ENCODE assay signal across 24 cellular contexts in the genomic region with DNA sequence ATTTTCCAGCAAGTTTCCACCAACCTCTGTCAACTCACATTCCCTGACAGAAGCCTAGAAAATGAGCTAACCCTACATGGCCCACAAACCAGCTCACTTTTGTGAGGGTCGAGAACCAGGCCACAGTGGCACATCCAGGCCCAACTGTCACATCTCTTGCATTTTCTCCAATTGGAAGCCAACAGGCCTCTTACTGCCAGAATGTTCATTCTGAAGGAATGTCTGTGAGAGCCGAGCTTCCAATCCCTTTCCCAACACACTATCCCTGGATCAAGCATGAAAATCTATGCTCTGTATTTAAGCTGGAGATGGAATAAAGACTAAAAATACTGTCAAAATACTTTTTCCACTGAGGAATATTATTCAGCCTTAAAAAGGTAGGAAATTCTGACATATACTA. TPM values are rescaled to one million over a fixed set of nuclear protein-coding genes. Genes with fewer than 3 reads are reported as not detected.
DNase-seq lines count a peak whose midpoint lies in the region; ATAC-seq and TF ChIP-seq lines count a peak whose summit lies in the region.
"Had no signal": no experiment of that assay in that cellular context is flagged by ENCODE, and none has a peak within 500 bp of the region (broad histone marks: within the 10 kb centered on the region; RNA-seq: fewer than 3 reads in every experiment).

No MANE protein-coding gene starts in this region.

- H3K9ac ChIP-seq in smooth muscle cell (ENCODE audit: low read depth), result peak overlapping the region; percentile 8

- peaks cover 3% of the 10 kb centered on the region for H3K4me1 ChIP-seq in smooth muscle cell (ENCODE audit: low read depth)
- H3K4me1 ChIP-seq: gastroesophageal sphincter had no signal

- H3K4me3 ChIP-seq in MG63 (no peak overlapping the region), smooth muscle cell (no peak overlapping the region)
- H3K4me3 ChIP-seq: coronary artery, gastroesophageal sphincter, HAP-1, Peyer's patch, SJCRH30, skin epidermis had no signal

- H3K36me3 ChIP-seq in MG63, result no peaks in the 10 kb centered on the region
- H3K36me3 ChIP-seq in smooth muscle cell (ENCODE audit: low read depth), result no peaks in the 10 kb centered on the region
- H3K36me3 ChIP-seq: gastroesophageal sphincter, HAP-1, neutrophil, Peyer's patch, SJCRH30 had no signal

- no peak overlapping the region for H2AFZ ChIP-seq in smooth muscle cell (ENCODE audit: low read depth)

- H3K27ac ChIP-seq in smooth muscle cell (ENCODE audit: low read depth), result peak overlapping the region; percentile 64
- H3K27ac ChIP-seq: coronary artery, gastroesophageal sphincter, neutrophil, Peyer's patch, SJCRH30, skin epidermis had no signal

- peaks cover 12% of the 10 kb centered on the region for H3K79me2 ChIP-seq in smooth muscle cell (ENCODE audit: low read depth)

- peak; percentile 14 for DNase-seq in EL
- peak; percentile 61 for DNase-seq in MG63
- DNase-seq in left cardiac atrium, result no peak
- DNase-seq in smooth muscle cell (lab: John Stamatoyannopoulos, UW; ENCODE audit: unreplicated experiment), result no peak
- no peak for DNase-seq in NCI-H2107 (lab: John Stamatoyannopoulos, UW)
- DNase-seq in GM20000 (ENCODE audit: low spot score), result no peak
- DNase-seq: activated CD4-positive, alpha-beta T cell treated with anti-CD3 and anti-CD28 coated beads, Interleukin-2, amount 50 U/mL, for 48 hours; activated CD4-positive, CD25-positive, alpha-beta regulatory T cell; activated naive CD4-positive, alpha-beta T cell treated with anti-CD3 and anti-CD28 coated beads, Interleukin-2, amount 10 ng/mL, durations not matched to agents 7 days and 5 days; effector memory CD4-positive, alpha-beta T cell; naive B cell; NCI-H1092 treated with DMSO at 0.1 percent for 48 hours; NCI-H1930; NCI-H2227 treated with DMSO at 0.1 percent for 48 hours; Peyer's patch; SJCRH30; T-helper 1 cell had no signal

- H3F3A ChIP-seq in smooth muscle cell (ENCODE audit: low read depth), result no peaks in the 10 kb centered on the region

- H3K27me3 ChIP-seq in MG63 (no peaks in the 10 kb centered on the region), smooth muscle cell (ENCODE audit: low read depth) (no peaks in the 10 kb centered on the region)
- H3K27me3 ChIP-seq: gastroesophageal sphincter, neutrophil, Peyer's patch, SJCRH30 had no signal

- peak overlapping the region; percentile 56 for H3K4me2 ChIP-seq in smooth muscle cell

- H4K20me1 ChIP-seq in smooth muscle cell (ENCODE audit: low read depth), result no peaks in the 10 kb centered on the region

- no peak for TF ChIP-seq CTCF in smooth muscle cell (IDR thresholded peaks at IDR 0.05; ENCODE audit: borderline replicate concordance, insufficient read depth, poor library complexity, severe bottlenecking)
- no peak for TF ChIP-seq CTCF in GM20000 (IDR thresholded peaks at IDR 0.05; ENCODE audit: extremely low read depth, missing control alignments)

- peak; percentile 64 for ATAC-seq in left cardiac atrium
- ATAC-seq in HG02840 (IDR thresholded peaks at IDR 0.05; ENCODE audit: low FRiP score, unreplicated experiment), result no peak
- ATAC-seq: gastroesophageal sphincter, left lobe of liver had no signal

- intact Hi-C loops in left cardiac atrium (cut with DNase I), result no loop called here

- WGBS in smooth muscle cell (ENCODE audit: low lambda C conversion rate), result 71% methylated on average over 2 of the region's 2 CpGs

- H3K9me3 ChIP-seq in MG63, result no peaks in the 10 kb centered on the region
- no peaks in the 10 kb centered on the region for H3K9me3 ChIP-seq in smooth muscle cell (replicated peaks; ENCODE audit: low read depth)
- H3K9me3 ChIP-seq: gastroesophageal sphincter, HAP-1, neutrophil, Peyer's patch, SJCRH30 had no signal

RNA-seq across cellular contexts. Expression of a gene that starts 20.0 kb away (rescaled TPM):
- total RNA-seq in MG63 (2014; rRNA removed; shearing (Covaris generic); ENCODE audit: low replicate concordance), result 5.2 and 6.9 TPM in 2 replicates
- 10 to 100 TPM; 17.4 to 23.8 TPM for total RNA-seq in left cardiac atrium
- 6.7 and 30.8 TPM in 2 replicates for total RNA-seq in smooth muscle cell
- 16.8 and 17.8 TPM in 2 replicates for polyA plus RNA-seq in smooth muscle cell

Comparison
In these comparisons a context has a peak if more than half of its experiments do, and no peak if none do; other contexts are left out.
1. DNase-seq: peak in EL (single experiment) and MG63 (single experiment); none in left cardiac atrium (single experiment), smooth muscle cell (single experiment), NCI-H2107 (single experiment) and GM20000 (single experiment).